Comparison of ENCODE assay signal across 21 cellular contexts in the genomic region with DNA sequence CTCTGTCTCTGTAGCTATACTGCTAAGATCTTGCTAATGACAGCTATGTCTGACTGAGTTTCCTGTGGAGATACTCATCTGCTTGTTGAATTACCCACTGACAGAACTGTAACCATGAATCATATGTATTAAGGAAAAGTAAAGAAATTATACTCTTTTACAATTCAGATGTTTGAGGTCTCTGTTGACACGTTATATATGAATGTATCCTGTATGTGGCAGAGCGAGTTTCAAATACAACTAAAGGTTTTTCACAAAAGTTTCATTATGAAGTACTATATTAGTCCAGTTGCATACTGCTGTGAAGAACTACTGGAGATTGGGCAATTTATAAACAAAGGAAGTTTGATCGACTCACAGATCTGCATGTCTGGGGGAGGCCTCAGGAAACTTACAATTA.
"Had no signal": no experiment of that assay in that cellular context is flagged by ENCODE, and none has a peak within 500 bp of the region (broad histone marks: within the 10 kb centered on the region; RNA-seq: fewer than 3 reads in every experiment).

No MANE protein-coding gene starts in this region.

- ATAC-seq: activated CD8-positive, alpha-beta T cell treated with anti-CD3 and anti-CD28 coated beads, Interleukin-2, amount 10 ng/mL, durations not matched to agents 7 days and 5 days; left ventricle myocardium superior; natural killer cell treated with Interleukin-12 subunit alpha and Interleukin-12 subunit beta and Interleukin-15 and Interleukin-18, amount 100 ng/mL, for 72 hours; stimulated activated effector memory CD8-positive, alpha-beta T cell treated with anti-CD3 and anti-CD28 coated beads, Interleukin-12 subunit alpha, Interleukin-12 subunit beta, amount 100 ng/mL, for 72 hours had no signal

- H3K27ac Mint-ChIP-seq: activated CD8-positive, alpha-beta T cell treated with anti-CD3 and anti-CD28 coated beads, Interleukin-2, amount 10 ng/mL, durations not matched to agents 7 days and 5 days; activated naive CD8-positive, alpha-beta T cell; brain; dendritic cell treated with granulocyte-macrophage colony-stimulating factor and Interleukin-4, amounts not matched to agents 40 ng/mL and 50 ng/mL, for 4 days; natural killer cell treated with Interleukin-12 subunit alpha and Interleukin-12 subunit beta and Interleukin-15 and Interleukin-18, amount 100 ng/mL, for 72 hours; stimulated activated effector memory CD8-positive, alpha-beta T cell treated with anti-CD3 and anti-CD28 coated beads, Interleukin-12 subunit alpha, Interleukin-12 subunit beta, amount 100 ng/mL, for 72 hours had no signal

- H3K27me3 Mint-ChIP-seq: activated naive CD8-positive, alpha-beta T cell; brain; central memory CD8-positive, alpha-beta T cell; dendritic cell treated with granulocyte-macrophage colony-stimulating factor and Interleukin-4, amounts not matched to agents 40 ng/mL and 50 ng/mL, for 4 days; natural killer cell treated with Interleukin-12 subunit alpha and Interleukin-12 subunit beta and Interleukin-15 and Interleukin-18, amount 100 ng/mL, for 72 hours had no signal

- DNase-seq: activated CD4-positive, alpha-beta T cell treated with anti-CD3 and anti-CD28 coated beads for 4 hours; activated CD8-positive, alpha-beta memory T cell treated with anti-CD3 and anti-CD28 coated beads, Interleukin-2, amount 50 U/mL, for 4 hours; activated CD8-positive, alpha-beta T cell treated with anti-CD3 and anti-CD28 coated beads, Interleukin-2, amount 10 ng/mL, durations not matched to agents 7 days and 5 days; activated gamma-delta T cell treated with Interleukin-2 at 50 U/mL for 16 hours; amygdala; effector memory CD4-positive, alpha-beta T cell; erythroblast; hypothalamus; kidney glomerular epithelial cell; left ventricle myocardium superior; mesenchymal stem cell; posterior cingulate gyrus; retina; stimulated activated CD4-positive, alpha-beta T cell treated with anti-CD3 and anti-CD28 coated beads, Interleukin-12 subunit alpha, Interleukin-12 subunit beta, amount 100 ng/mL, for 4 hours; stimulated activated CD4-positive, alpha-beta T cell treated with anti-CD3 and anti-CD28 coated beads, Interleukin-2, amount 100 ng/mL, for 24 hours had no signal

- H3K4me3 Mint-ChIP-seq: activated CD8-positive, alpha-beta T cell treated with anti-CD3 and anti-CD28 coated beads, Interleukin-2, amount 10 ng/mL, durations not matched to agents 7 days and 5 days; activated naive CD8-positive, alpha-beta T cell; brain; central memory CD8-positive, alpha-beta T cell; dendritic cell treated with granulocyte-macrophage colony-stimulating factor and Interleukin-4, amounts not matched to agents 40 ng/mL and 50 ng/mL, for 4 days; natural killer cell treated with Interleukin-12 subunit alpha and Interleukin-12 subunit beta and Interleukin-15 and Interleukin-18, amount 100 ng/mL, for 72 hours; stimulated activated effector memory CD8-positive, alpha-beta T cell treated with anti-CD3 and anti-CD28 coated beads, Interleukin-12 subunit alpha, Interleukin-12 subunit beta, amount 100 ng/mL, for 72 hours had no signal

- H3K36me3 Mint-ChIP-seq: activated naive CD8-positive, alpha-beta T cell; stimulated activated effector memory CD8-positive, alpha-beta T cell treated with anti-CD3 and anti-CD28 coated beads, Interleukin-12 subunit alpha, Interleukin-12 subunit beta, amount 100 ng/mL, for 72 hours had no signal

- H3K4me1 Mint-ChIP-seq: central memory CD8-positive, alpha-beta T cell; stimulated activated effector memory CD8-positive, alpha-beta T cell treated with anti-CD3 and anti-CD28 coated beads, Interleukin-12 subunit alpha, Interleukin-12 subunit beta, amount 100 ng/mL, for 72 hours had no signal
